ENCODE assay signal across 1 cellular context in the genomic region with DNA sequence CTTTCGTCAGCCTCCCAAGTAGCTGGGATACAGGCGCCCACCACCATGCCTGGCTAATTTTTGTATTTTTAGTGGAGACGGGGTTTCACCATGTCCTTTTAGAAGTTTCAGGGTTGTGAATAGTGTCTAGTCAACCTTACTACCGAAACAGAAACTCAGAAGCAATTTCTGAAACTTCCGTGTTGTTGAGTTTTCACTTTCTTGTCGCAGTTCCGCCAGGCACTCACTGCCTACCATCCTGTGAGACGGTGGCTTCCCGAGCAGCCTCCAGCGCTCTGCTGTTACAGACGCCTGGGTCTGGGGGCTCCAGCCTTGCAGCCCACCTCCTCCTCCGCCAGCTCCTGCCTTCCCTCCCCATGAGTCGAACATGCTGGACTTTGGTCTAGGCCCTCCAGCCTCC.
TF ChIP-seq lines count a peak whose summit lies in the region.

No MANE protein-coding gene starts in this region.

TF ChIP-seq in GM12878, 131 proteins besides CTCF, POLR2A, EP300 and RAD21:
- peak; percentile 47; the same call in 1 of the 2 replicates for TF ChIP-seq SPI1 (IDR thresholded peaks at IDR 0.05; ENCODE audit: borderline replicate concordance, insufficient read depth, low read depth, low read length)
- TF ChIP-seq ETV6 (conservative IDR thresholded peaks at IDR 0.05 in 1 of 2, IDR thresholded peaks at IDR 0.05 in 1 of 2; ENCODE audit: borderline replicate concordance in 1 of 2, low read depth in 1 of 2), result peak in 1 of 2 experiments; percentile 86; a peak in 1 of 4 replicates
- TF ChIP-seq, protein P1, sequence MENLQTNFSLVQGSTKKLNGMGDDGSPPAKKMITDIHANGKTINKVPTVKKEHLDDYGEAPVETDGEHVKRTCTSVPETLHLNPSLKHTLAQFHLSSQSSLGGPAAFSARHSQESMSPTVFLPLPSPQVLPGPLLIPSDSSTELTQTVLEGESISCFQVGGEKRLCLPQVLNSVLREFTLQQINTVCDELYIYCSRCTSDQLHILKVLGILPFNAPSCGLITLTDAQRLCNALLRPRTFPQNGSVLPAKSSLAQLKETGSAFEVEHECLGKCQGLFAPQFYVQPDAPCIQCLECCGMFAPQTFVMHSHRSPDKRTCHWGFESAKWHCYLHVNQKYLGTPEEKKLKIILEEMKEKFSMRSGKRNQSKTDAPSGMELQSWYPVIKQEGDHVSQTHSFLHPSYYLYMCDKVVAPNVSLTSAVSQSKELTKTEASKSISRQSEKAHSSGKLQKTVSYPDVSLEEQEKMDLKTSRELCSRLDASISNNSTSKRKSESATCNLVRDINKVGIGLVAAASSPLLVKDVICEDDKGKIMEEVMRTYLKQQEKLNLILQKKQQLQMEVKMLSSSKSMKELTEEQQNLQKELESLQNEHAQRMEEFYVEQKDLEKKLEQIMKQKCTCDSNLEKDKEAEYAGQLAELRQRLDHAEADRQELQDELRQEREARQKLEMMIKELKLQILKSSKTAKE (IDR thresholded peaks at IDR 0.05; ENCODE audit: low read depth, poor library complexity, severe bottlenecking), result peak; percentile 44
- TF ChIP-seq EGR1 (IDR thresholded peaks at IDR 0.05; ENCODE audit: borderline replicate concordance in 1 of 2, low read depth in 2 of 2, low read length in 2 of 2), result 0 out of 3 replicates have a peak, but pooled peaks of 1 of the 2 experiments have one; percentile 39
- TF ChIP-seq HDGF (IDR thresholded peaks at IDR 0.05), result 0 out of 2 replicates have a peak, but pooled peaks have one; percentile 24
